Comparison of ENCODE assay signal across 24 cellular contexts in genomic region chr3:102176393-102176792, GRCh38.
"Had no signal": no experiment of that assay in that cellular context is flagged by ENCODE, and none has a peak within 500 bp of the region (broad histone marks: within the 10 kb centered on the region; RNA-seq: fewer than 3 reads in every experiment).

No MANE protein-coding gene starts in this region.

- H3K27me3 ChIP-seq: adrenal gland, breast epithelium had no signal

- DNase-seq: activated CD4-positive, alpha-beta T cell treated with anti-CD3 and anti-CD28 coated beads, Interleukin-2, amount 10 ng/mL, durations not matched to agents 7 days and 5 days; activated CD4-positive, CD25-positive, alpha-beta regulatory T cell; activated CD8-positive, alpha-beta memory T cell treated with anti-CD3 and anti-CD28 coated beads, Interleukin-2, amount 50 U/mL, for 4 hours; activated CD8-positive, alpha-beta T cell treated with anti-CD3 and anti-CD28 coated beads for 36 hours; activated gamma-delta T cell treated with Interleukin-2 at 50 U/mL for 16 hours; activated naive CD4-positive, alpha-beta T cell treated with anti-CD3 and anti-CD28 coated beads, Interleukin-2, amount 50 U/mL, for 16 hours; activated naive CD8-positive, alpha-beta T cell treated with anti-CD3 and anti-CD28 coated beads, Interleukin-2, amount 10 ng/mL, durations not matched to agents 7 days and 5 days; activated T-cell treated with anti-CD3 and anti-CD28 coated beads, Interleukin-2, amount 50 U/mL, for 72 hours; adrenal gland; anterior cingulate cortex; caudate nucleus; Karpas-422; NCI-H1105 treated with DMSO at 0.1 percent for 48 hours; NCI-H146; NCI-H187 treated with DMSO at 0.1 percent for 48 hours; NCI-H2081 treated with DMSO at 0.1 percent for 48 hours; NCI-H446; NCI-H524; PC-9; SHP77 treated with DMSO at 0.1 percent for 48 hours; T-helper 17 cell; T-helper 9 cell had no signal

- H3K36me3 ChIP-seq: adrenal gland, breast epithelium had no signal

- FAIRE-seq: TTC549 had no signal

- H3K4me2 ChIP-seq: PC-9 had no signal

- H3K9me3 ChIP-seq: adrenal gland, breast epithelium had no signal

- H3K27ac ChIP-seq: adrenal gland, PC-9 had no signal

- H3K4me3 ChIP-seq: adrenal gland, breast epithelium, PC-9 had no signal
